33 cellular contexts compared by ENCODE assay signal in the genomic region with DNA sequence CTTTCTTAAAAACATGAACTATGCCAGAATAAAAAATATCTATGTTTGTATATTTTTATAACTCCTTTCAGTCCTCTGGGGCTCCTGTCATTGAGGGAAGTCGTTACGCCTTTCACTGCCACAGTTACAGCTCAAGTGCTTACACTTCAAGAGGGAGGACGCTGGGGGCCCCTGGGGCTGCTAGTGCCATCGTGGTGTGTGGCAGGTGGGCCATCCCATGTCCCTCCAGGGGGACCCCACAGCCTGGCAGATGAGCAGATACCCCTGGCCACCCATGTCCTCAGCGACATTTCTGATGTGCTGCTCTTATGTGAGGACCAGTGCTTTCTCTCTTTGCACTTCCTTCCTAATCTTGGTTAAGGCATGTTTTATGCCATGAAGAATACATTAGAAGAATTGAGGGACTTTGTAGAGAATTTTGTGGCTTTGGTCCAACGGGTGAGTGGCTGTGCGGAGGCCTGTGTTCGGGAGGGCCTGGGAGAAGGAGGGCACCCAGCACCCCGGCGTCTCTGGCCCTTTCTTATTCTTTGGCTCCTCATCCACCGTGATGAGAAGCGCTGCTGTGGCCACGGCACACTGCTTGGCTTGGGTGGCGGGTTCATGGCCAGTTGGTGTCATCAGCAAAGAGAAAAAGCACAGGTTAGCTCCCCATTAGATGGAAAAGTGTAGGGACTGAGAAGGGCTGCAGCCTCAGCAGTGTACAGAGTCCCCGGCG.
"Had no signal": no experiment of that assay in that cellular context is flagged by ENCODE, and none has a peak within 500 bp of the region (broad histone marks: within the 10 kb centered on the region; RNA-seq: fewer than 3 reads in every experiment).

No MANE protein-coding gene starts in this region.

- H2AFZ ChIP-seq: hepatocyte had no signal

- H3K27me3 ChIP-seq: gastroesophageal sphincter, hepatocyte, neutrophil, ovary, testis, transverse colon had no signal

- H3K36me3 ChIP-seq: neutrophil, ovary had no signal

- H3K27ac ChIP-seq: gastroesophageal sphincter, hepatocyte, neutrophil, ovary, prostate gland, testis, transverse colon, WERI-Rb-1 had no signal

- H3K4me2 ChIP-seq: hepatocyte, smooth muscle cell had no signal

- H3K79me2 ChIP-seq: hepatocyte had no signal

- ATAC-seq: activated CD4-positive, CD25-positive, alpha-beta regulatory T cell treated with anti-CD3 and anti-CD28 coated beads, Interleukin-2, amount 50 U/mL, for 24 hours; gastroesophageal sphincter; left cardiac atrium; T-helper 17 cell had no signal

- H3K27ac Mint-ChIP-seq: activated naive CD8-positive, alpha-beta T cell treated with anti-CD3 and anti-CD28 coated beads, Interleukin-2, amount 10 ng/mL, durations not matched to agents 7 days and 5 days; mesothelial cell of epicardium; T-helper 17 cell had no signal

- DNase-seq: activated CD4-positive, alpha-beta T cell treated with anti-CD3 and anti-CD28 coated beads for 48 hours; activated CD4-positive, alpha-beta T cell treated with anti-CD3 and anti-CD28 coated beads, Interleukin-2, amount 50 U/mL, for 48 hours; activated CD8-positive, alpha-beta memory T cell treated with anti-CD3 and anti-CD28 coated beads, Interleukin-2, amount 50 U/mL, for 4 hours; activated gamma-delta T cell treated with Interleukin-2 at 50 U/mL for 16 hours; activated naive CD8-positive, alpha-beta T cell treated with anti-CD3 and anti-CD28 coated beads, Interleukin-2, amount 10 ng/mL, durations not matched to agents 7 days and 5 days; activated T-cell treated with anti-CD3 and anti-CD28 coated beads, Interleukin-2, amount 50 U/mL, for 1 hour; amniotic stem cell; central memory CD4-positive, alpha-beta T cell; dermis blood vessel endothelial cell; effector CD8-positive, alpha-beta T cell; islet precursor cell; left cardiac atrium; mammary epithelial cell; naive B cell; nephron progenitor cell; ovary; retina; stimulated activated CD4-positive, alpha-beta T cell treated with anti-CD3 and anti-CD28 coated beads, Interleukin-1b, Interleukin-23, amount 100 ng/mL, for 48 hours; stimulated activated CD4-positive, alpha-beta T cell treated with anti-CD3 and anti-CD28 coated beads, Interleukin-4, amount 100 ng/mL, for 4 hours; stimulated activated CD8-positive, alpha-beta memory T cell treated with anti-CD3 and anti-CD28 coated beads, Interleukin-4, amount 100 ng/mL, for 48 hours; stimulated activated naive CD4-positive, alpha-beta T cell; T-helper 17 cell; T1000; testis; transverse colon; WERI-Rb-1 had no signal

- H3K4me1 ChIP-seq: gastroesophageal sphincter, prostate gland, testis, transverse colon had no signal

- H3K9me3 ChIP-seq: gastroesophageal sphincter, neutrophil, ovary, prostate gland, testis, transverse colon had no signal

- H3K4me3 ChIP-seq: gastroesophageal sphincter, hepatocyte, ovary, prostate gland, smooth muscle cell, testis, transverse colon had no signal

- H3K27me3 Mint-ChIP-seq: activated naive CD8-positive, alpha-beta T cell treated with anti-CD3 and anti-CD28 coated beads, Interleukin-2, amount 10 ng/mL, durations not matched to agents 7 days and 5 days; naive B cell; T-helper 17 cell had no signal

- H3K4me3 Mint-ChIP-seq: activated naive CD8-positive, alpha-beta T cell treated with anti-CD3 and anti-CD28 coated beads, Interleukin-2, amount 10 ng/mL, durations not matched to agents 7 days and 5 days; mesothelial cell of epicardium; naive B cell; nephron progenitor cell; T-helper 17 cell had no signal

- H3K9me3 Mint-ChIP-seq: activated naive CD8-positive, alpha-beta T cell treated with anti-CD3 and anti-CD28 coated beads, Interleukin-2, amount 10 ng/mL, durations not matched to agents 7 days and 5 days; naive B cell; nephron progenitor cell had no signal

- H3K4me1 Mint-ChIP-seq: mesothelial cell of epicardium had no signal
